ENCODE assay signal across 18 cellular contexts in the genomic region with DNA sequence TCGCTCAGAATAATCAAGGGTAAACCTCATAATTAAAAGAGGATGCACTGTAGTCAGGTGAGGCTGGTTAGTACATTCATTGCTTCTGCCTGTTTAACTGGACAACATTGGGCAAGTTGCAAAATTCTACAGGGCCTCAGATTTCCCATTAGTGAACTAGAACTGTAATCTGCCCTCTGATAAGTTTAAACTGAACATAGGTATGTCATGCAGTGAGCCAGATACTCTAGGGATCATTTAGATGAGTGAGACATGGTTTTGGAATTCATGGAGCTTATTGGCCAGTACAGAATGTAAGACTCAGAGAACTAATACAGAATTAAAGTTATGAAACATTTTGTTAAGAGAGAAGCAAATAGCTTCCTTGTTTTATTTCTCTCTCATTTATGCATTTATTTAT.
DNase-seq lines count a peak whose midpoint lies in the region; ATAC-seq and TF ChIP-seq lines count a peak whose summit lies in the region.
"Had no signal": no experiment of that assay in that cellular context is flagged by ENCODE, and none has a peak within 500 bp of the region (broad histone marks: within the 10 kb centered on the region; RNA-seq: fewer than 3 reads in every experiment).

No MANE protein-coding gene starts in this region.

- no peak for ATAC-seq in HG02938 (IDR thresholded peaks at IDR 0.05; ENCODE audit: unreplicated experiment)
- ATAC-seq: CD8-positive, alpha-beta T cell; GM12878; left lung; upper lobe of right lung had no signal

- DNase-seq in GM04504 (ENCODE audit: low read depth) (peak; percentile 45), amniotic epithelial cell (ENCODE audit: low read depth) (peak; percentile 91), fibroblast of pulmonary artery (ENCODE audit: low read depth) (peak; percentile 56), smooth muscle cell of the brain vasculature (ENCODE audit: low read depth, low spot score) (peak; percentile 13), COLO829 (ENCODE audit: low spot score) (no peak), NCI-H748 treated with DMSO at 0.1 percent for 48 hours (lab: John Stamatoyannopoulos, UW) (no peak), midbrain (lab: John Stamatoyannopoulos, UW) (no peak)
- DNase-seq: activated CD4-positive, alpha-beta T cell treated with anti-CD3 and anti-CD28 coated beads for 4 hours; activated naive CD4-positive, alpha-beta T cell; CD8-positive, alpha-beta T cell; foreskin melanocyte; KG1; left lung; ovary; T-helper 9 cell; upper lobe of right lung had no signal

- TF ChIP-seq CTCF in fibroblast of pulmonary artery (IDR thresholded peaks at IDR 0.05; ENCODE audit: low read length, missing control alignments), result no peak

- no peak overlapping the region for H3K4me3 ChIP-seq in fibroblast of pulmonary artery (replicated peaks; ENCODE audit: low read depth, low read length)
- H3K4me3 ChIP-seq: GM12878, left lung, ovary, upper lobe of right lung had no signal

Comparison
In these comparisons a context has a peak if more than half of its experiments do, and no peak if none do; other contexts are left out.
1. DNase-seq: peak in GM04504 (single experiment), amniotic epithelial cell (single experiment), fibroblast of pulmonary artery (single experiment) and smooth muscle cell of the brain vasculature (single experiment); none in COLO829 (single experiment), NCI-H748 treated with DMSO at 0.1 percent for 48 hours (single experiment) and midbrain (single experiment).